In the genomic region with DNA sequence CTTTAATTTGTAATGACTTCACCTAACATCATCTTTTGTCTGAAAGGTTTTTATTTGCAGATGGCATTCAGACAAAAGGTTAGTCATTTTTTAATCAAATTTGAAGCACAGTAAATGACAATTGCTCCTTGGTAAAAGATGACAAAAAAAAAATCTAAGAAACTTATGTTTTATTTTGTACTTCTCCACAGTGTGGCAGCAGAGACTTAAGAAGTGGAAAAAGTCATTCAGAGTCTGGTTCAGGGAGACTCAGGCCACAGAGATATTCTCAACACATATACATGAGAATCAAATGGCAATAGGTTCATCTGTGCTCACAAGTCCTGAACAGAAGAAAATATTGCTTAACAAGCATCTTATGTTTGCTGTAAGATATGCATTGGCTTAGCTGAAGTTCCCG, we compare ENCODE assay signal across 8 cellular contexts.
DNase-seq lines count a peak whose midpoint lies in the region; ATAC-seq and TF ChIP-seq lines count a peak whose summit lies in the region.

No MANE protein-coding gene starts in this region.

- H2AFZ ChIP-seq in KMS-11 (ENCODE audit: low read depth): no peak overlapping the region

- H3K9me3 ChIP-seq in vagina: no peaks in the 10 kb centered on the region

- no peak overlapping the region for H3K4me3 ChIP-seq in KMS-11 (IDR thresholded peaks at IDR 0.05; ENCODE audit: insufficient read depth, low read depth, low read length)
- H3K4me3 ChIP-seq in vagina: no peak overlapping the region

- H3K36me3 Mint-ChIP-seq in glutamatergic neuron (ENCODE audit: unreplicated experiment): no peaks in the 10 kb centered on the region

- H3K36me3 ChIP-seq in KMS-11 (ENCODE audit: insufficient read depth) (no peaks in the 10 kb centered on the region), vagina (no peaks in the 10 kb centered on the region)

- no peak for TF ChIP-seq POLR2A in vagina (IDR thresholded peaks at IDR 0.05)

- H3K9me3 Mint-ChIP-seq in glutamatergic neuron (ENCODE audit: unreplicated experiment): no peaks in the 10 kb centered on the region

- no peak overlapping the region for H3K9ac ChIP-seq in KMS-11

- no peaks in the 10 kb centered on the region for H3K27me3 Mint-ChIP-seq in glutamatergic neuron (ENCODE audit: unreplicated experiment)

- no peak overlapping the region for H3K4me3 Mint-ChIP-seq in glutamatergic neuron (ENCODE audit: unreplicated experiment)

- no peak overlapping the region for H3K4me2 ChIP-seq in KMS-11

- no peaks in the 10 kb centered on the region for H3K79me2 ChIP-seq in KMS-11 (ENCODE audit: insufficient read depth, low read depth)

- peak; percentile 43; the same call in 1 of the 2 replicates for TF ChIP-seq CTCF in KMS-11 (conservative IDR thresholded peaks at IDR 0.05; ENCODE audit: low read depth, low read length)
- peak; percentile 48 for TF ChIP-seq CTCF in glutamatergic neuron (IDR thresholded peaks at IDR 0.05; ENCODE audit: partially characterized antibody, unreplicated experiment)
- TF ChIP-seq CTCF in vagina (IDR thresholded peaks at IDR 0.05): peak; percentile 36 to 57 (median 55)

- H3K27me3 ChIP-seq in KMS-11 (ENCODE audit: insufficient read depth, low read depth) (no peaks in the 10 kb centered on the region), vagina (no peaks in the 10 kb centered on the region)

- H3K27ac ChIP-seq in KMS-11 (no peak overlapping the region), vagina (no peak overlapping the region)

- ATAC-seq in GM19328 (IDR thresholded peaks at IDR 0.05; ENCODE audit: unreplicated experiment): no peak
- no peak for ATAC-seq in HG03354 (IDR thresholded peaks at IDR 0.05; ENCODE audit: poor library complexity, severe bottlenecking, unreplicated experiment)

- intact Hi-C loops in vagina (cut with DNase I): no loop called here

- no peak overlapping the region for H3K27ac Mint-ChIP-seq in glutamatergic neuron (ENCODE audit: unreplicated experiment)

- peaks cover 31% of the 10 kb centered on the region for H3K4me1 Mint-ChIP-seq in glutamatergic neuron (ENCODE audit: low read depth, unreplicated experiment)

- no peaks in the 10 kb centered on the region for H4K20me1 ChIP-seq in KMS-11 (ENCODE audit: insufficient read depth)

- DNase-seq in Ammon's horn (ENCODE audit: low spot score) (peak; percentile 63), SKM-1 (lab: John Stamatoyannopoulos, UW; ENCODE audit: unreplicated experiment) (peak; percentile 3), glutamatergic neuron (no peak), vagina (ENCODE audit: extremely low spot score in 2 of 2) (no peak)
- DNase-seq in stimulated activated CD4-positive, alpha-beta T cell treated with anti-CD3 and anti-CD28 coated beads, Interleukin-4, amount 100 ng/mL, for 1 hour: no peak

- no peaks in the 10 kb centered on the region for H3K4me1 ChIP-seq in KMS-11 (ENCODE audit: low read depth, poor library complexity, severe bottlenecking)
- no peaks in the 10 kb centered on the region for H3K4me1 ChIP-seq in vagina

Comparison
In these comparisons a context has a peak if more than half of its experiments do, and no peak if none do; other contexts are left out.
1. DNase-seq: peak in Ammon's horn (single experiment) and SKM-1 (single experiment); none in glutamatergic neuron (single experiment), vagina (0 of 2) and stimulated activated CD4-positive, alpha-beta T cell treated with anti-CD3 and anti-CD28 coated beads, Interleukin-4, amount 100 ng/mL, for 1 hour (single experiment).
2. Peak in every context shown above with its lines, with median percentiles within 50 percentile points of each other: CTCF ChIP-seq.